1 cellular context compared by ENCODE assay signal in the genomic region with DNA sequence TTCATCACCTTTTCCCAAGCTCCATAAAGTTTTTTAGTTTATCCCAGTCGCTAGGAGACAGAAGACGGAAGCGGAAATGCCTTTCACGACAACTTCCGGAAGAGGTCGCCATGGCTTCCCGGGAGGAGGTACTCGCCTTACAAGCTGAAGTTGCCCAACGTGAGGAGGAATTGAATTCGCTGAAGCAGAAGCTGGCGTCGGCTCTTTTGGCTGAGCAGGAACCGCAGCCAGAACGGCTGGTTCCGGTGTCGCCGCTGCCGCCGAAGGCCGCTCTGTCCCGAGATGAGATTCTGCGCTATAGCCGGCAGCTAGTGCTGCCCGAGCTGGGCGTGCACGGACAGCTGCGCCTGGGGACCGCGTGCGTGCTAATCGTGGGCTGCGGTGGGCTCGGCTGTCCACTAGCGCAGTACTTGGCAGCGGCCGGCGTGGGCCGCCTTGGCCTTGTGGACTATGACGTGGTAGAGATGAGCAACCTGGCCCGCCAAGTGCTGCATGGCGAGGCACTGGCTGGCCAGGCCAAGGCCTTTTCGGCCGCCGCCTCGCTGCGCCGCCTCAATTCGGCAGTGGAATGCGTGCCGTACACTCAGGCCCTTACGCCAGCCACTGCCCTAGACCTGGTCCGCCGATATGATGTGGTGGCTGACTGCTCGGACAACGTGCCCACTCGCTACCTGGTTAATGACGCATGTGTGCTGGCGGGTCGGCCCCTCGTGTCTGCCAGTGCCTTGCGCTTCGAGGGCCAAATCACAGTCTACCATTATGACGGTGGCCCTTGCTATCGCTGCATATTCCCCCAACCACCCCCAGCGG.
TF ChIP-seq lines count a peak whose summit lies in the region.

A gene with protein sequence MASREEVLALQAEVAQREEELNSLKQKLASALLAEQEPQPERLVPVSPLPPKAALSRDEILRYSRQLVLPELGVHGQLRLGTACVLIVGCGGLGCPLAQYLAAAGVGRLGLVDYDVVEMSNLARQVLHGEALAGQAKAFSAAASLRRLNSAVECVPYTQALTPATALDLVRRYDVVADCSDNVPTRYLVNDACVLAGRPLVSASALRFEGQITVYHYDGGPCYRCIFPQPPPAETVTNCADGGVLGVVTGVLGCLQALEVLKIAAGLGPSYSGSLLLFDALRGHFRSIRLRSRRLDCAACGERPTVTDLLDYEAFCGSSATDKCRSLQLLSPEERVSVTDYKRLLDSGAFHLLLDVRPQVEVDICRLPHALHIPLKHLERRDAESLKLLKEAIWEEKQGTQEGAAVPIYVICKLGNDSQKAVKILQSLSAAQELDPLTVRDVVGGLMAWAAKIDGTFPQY (plus strand): TSS at position 86 of the 810 bp plus-strand sequence. CDS start 25 bp downstream, at position 111.

TF ChIP-seq in HepG2, 621 proteins besides CTCF, POLR2A, EP300 and RAD21 (continued from another document and continues in another):
- TF ChIP-seq, protein P1, sequence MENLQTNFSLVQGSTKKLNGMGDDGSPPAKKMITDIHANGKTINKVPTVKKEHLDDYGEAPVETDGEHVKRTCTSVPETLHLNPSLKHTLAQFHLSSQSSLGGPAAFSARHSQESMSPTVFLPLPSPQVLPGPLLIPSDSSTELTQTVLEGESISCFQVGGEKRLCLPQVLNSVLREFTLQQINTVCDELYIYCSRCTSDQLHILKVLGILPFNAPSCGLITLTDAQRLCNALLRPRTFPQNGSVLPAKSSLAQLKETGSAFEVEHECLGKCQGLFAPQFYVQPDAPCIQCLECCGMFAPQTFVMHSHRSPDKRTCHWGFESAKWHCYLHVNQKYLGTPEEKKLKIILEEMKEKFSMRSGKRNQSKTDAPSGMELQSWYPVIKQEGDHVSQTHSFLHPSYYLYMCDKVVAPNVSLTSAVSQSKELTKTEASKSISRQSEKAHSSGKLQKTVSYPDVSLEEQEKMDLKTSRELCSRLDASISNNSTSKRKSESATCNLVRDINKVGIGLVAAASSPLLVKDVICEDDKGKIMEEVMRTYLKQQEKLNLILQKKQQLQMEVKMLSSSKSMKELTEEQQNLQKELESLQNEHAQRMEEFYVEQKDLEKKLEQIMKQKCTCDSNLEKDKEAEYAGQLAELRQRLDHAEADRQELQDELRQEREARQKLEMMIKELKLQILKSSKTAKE (CRISPR knock-in tag; IDR thresholded peaks at IDR 0.05; ENCODE audit: borderline replicate concordance): no peak
- TF ChIP-seq ZBTB3 (CRISPR knock-in tag; IDR thresholded peaks at IDR 0.05; ENCODE audit: borderline replicate concordance, low read depth) (peak; percentile 53; the same call in 1 of the 2 replicates), ZNF850 (CRISPR knock-in tag; conservative IDR thresholded peaks at IDR 0.05) (no peak), MED1 (CRISPR knock-in tag; IDR thresholded peaks at IDR 0.05) (peak; percentile 50; the same call in 1 of the 2 replicates), ZNF562 (CRISPR knock-in tag; IDR thresholded peaks at IDR 0.05; ENCODE audit: borderline replicate concordance) (no peak), TMF1 (CRISPR knock-in tag; IDR thresholded peaks at IDR 0.05; ENCODE audit: low read depth) (no peak), ELF4 (CRISPR knock-in tag; IDR thresholded peaks at IDR 0.05; ENCODE audit: borderline replicate concordance) (peak; percentile 87), MTF1 (CRISPR knock-in tag; IDR thresholded peaks at IDR 0.05) (no peak; the same call in 1 of the 2 replicates), SRSF4 (IDR thresholded peaks at IDR 0.05; ENCODE audit: low read depth, low read length, poor library complexity, severe bottlenecking) (no peak), ZNF180 (CRISPR knock-in tag; IDR thresholded peaks at IDR 0.05; ENCODE audit: borderline replicate concordance, low read depth) (0 out of 2 replicates have a peak, but pooled peaks have one; percentile 70), SETDB1 (CRISPR knock-in tag; IDR thresholded peaks at IDR 0.05; ENCODE audit: borderline replicate concordance) (no peak), ONECUT2 (CRISPR knock-in tag; IDR thresholded peaks at IDR 0.05) (peak; percentile 54; the same call in 1 of the 2 replicates), ZNF773 (CRISPR knock-in tag; IDR thresholded peaks at IDR 0.05; ENCODE audit: borderline replicate concordance) (0 out of 2 replicates have a peak, but pooled peaks have one; percentile 61), U2AF1 (optimal IDR thresholded peaks at IDR 0.05; ENCODE audit: low read depth, low read length) (peak; percentile 55), ZNF34 (CRISPR knock-in tag; IDR thresholded peaks at IDR 0.05; ENCODE audit: borderline replicate concordance) (no peak; the same call in 1 of the 2 replicates), ZNF614 (CRISPR knock-in tag; IDR thresholded peaks at IDR 0.05; ENCODE audit: borderline replicate concordance) (no peak; the same call in 1 of the 2 replicates)
- TF ChIP-seq, protein P2, sequence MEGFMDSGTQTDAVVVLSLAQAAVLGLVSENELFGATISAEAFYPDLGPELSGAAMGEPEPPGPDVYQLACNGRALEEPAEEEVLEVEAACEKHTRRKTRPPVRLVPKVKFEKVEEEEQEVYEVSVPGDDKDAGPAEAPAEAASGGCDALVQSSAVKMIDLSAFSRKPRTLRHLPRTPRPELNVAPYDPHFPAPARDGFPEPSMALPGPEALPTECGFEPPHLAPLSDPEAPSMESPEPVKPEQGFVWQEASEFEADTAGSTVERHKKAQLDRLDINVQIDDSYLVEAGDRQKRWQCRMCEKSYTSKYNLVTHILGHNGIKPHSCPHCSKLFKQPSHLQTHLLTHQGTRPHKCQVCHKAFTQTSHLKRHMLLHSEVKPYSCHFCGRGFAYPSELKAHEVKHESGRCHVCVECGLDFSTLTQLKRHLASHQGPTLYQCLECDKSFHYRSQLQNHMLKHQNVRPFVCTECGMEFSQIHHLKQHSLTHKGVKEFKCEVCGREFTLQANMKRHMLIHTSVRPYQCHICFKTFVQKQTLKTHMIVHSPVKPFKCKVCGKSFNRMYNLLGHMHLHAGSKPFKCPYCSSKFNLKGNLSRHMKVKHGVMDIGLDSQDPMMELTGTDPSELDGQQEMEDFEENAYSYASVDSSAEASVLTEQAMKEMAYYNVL (CRISPR knock-in tag; IDR thresholded peaks at IDR 0.05; ENCODE audit: borderline replicate concordance): peak; percentile 91
- TF ChIP-seq, protein P3, sequence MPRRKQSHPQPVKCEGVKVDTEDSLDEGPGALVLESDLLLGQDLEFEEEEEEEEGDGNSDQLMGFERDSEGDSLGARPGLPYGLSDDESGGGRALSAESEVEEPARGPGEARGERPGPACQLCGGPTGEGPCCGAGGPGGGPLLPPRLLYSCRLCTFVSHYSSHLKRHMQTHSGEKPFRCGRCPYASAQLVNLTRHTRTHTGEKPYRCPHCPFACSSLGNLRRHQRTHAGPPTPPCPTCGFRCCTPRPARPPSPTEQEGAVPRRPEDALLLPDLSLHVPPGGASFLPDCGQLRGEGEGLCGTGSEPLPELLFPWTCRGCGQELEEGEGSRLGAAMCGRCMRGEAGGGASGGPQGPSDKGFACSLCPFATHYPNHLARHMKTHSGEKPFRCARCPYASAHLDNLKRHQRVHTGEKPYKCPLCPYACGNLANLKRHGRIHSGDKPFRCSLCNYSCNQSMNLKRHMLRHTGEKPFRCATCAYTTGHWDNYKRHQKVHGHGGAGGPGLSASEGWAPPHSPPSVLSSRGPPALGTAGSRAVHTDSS (CRISPR knock-in tag; conservative IDR thresholded peaks at IDR 0.05): 0 out of 2 replicates have a peak, but pooled peaks have one; percentile 50
- TF ChIP-seq, protein P4, sequence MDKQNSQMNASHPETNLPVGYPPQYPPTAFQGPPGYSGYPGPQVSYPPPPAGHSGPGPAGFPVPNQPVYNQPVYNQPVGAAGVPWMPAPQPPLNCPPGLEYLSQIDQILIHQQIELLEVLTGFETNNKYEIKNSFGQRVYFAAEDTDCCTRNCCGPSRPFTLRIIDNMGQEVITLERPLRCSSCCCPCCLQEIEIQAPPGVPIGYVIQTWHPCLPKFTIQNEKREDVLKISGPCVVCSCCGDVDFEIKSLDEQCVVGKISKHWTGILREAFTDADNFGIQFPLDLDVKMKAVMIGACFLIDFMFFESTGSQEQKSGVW (CRISPR knock-in tag; IDR thresholded peaks at IDR 0.05; ENCODE audit: borderline replicate concordance): no peak
- TF ChIP-seq, protein P5, sequence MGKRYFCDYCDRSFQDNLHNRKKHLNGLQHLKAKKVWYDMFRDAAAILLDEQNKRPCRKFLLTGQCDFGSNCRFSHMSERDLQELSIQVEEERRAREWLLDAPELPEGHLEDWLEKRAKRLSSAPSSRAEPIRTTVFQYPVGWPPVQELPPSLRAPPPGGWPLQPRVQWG (CRISPR knock-in tag; IDR thresholded peaks at IDR 0.05; ENCODE audit: borderline replicate concordance, low read depth): no peak
- TF ChIP-seq, protein P6, sequence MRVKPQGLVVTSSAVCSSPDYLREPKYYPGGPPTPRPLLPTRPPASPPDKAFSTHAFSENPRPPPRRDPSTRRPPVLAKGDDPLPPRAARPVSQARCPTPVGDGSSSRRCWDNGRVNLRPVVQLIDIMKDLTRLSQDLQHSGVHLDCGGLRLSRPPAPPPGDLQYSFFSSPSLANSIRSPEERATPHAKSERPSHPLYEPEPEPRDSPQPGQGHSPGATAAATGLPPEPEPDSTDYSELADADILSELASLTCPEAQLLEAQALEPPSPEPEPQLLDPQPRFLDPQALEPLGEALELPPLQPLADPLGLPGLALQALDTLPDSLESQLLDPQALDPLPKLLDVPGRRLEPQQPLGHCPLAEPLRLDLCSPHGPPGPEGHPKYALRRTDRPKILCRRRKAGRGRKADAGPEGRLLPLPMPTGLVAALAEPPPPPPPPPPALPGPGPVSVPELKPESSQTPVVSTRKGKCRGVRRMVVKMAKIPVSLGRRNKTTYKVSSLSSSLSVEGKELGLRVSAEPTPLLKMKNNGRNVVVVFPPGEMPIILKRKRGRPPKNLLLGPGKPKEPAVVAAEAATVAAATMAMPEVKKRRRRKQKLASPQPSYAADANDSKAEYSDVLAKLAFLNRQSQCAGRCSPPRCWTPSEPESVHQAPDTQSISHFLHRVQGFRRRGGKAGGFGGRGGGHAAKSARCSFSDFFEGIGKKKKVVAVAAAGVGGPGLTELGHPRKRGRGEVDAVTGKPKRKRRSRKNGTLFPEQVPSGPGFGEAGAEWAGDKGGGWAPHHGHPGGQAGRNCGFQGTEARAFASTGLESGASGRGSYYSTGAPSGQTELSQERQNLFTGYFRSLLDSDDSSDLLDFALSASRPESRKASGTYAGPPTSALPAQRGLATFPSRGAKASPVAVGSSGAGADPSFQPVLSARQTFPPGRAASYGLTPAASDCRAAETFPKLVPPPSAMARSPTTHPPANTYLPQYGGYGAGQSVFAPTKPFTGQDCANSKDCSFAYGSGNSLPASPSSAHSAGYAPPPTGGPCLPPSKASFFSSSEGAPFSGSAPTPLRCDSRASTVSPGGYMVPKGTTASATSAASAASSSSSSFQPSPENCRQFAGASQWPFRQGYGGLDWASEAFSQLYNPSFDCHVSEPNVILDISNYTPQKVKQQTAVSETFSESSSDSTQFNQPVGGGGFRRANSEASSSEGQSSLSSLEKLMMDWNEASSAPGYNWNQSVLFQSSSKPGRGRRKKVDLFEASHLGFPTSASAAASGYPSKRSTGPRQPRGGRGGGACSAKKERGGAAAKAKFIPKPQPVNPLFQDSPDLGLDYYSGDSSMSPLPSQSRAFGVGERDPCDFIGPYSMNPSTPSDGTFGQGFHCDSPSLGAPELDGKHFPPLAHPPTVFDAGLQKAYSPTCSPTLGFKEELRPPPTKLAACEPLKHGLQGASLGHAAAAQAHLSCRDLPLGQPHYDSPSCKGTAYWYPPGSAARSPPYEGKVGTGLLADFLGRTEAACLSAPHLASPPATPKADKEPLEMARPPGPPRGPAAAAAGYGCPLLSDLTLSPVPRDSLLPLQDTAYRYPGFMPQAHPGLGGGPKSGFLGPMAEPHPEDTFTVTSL (CRISPR knock-in tag; IDR thresholded peaks at IDR 0.05; ENCODE audit: borderline replicate concordance): no peak
- TF ChIP-seq, protein P7, sequence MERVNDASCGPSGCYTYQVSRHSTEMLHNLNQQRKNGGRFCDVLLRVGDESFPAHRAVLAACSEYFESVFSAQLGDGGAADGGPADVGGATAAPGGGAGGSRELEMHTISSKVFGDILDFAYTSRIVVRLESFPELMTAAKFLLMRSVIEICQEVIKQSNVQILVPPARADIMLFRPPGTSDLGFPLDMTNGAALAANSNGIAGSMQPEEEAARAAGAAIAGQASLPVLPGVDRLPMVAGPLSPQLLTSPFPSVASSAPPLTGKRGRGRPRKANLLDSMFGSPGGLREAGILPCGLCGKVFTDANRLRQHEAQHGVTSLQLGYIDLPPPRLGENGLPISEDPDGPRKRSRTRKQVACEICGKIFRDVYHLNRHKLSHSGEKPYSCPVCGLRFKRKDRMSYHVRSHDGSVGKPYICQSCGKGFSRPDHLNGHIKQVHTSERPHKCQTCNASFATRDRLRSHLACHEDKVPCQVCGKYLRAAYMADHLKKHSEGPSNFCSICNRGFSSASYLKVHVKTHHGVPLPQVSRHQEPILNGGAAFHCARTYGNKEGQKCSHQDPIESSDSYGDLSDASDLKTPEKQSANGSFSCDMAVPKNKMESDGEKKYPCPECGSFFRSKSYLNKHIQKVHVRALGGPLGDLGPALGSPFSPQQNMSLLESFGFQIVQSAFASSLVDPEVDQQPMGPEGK (CRISPR knock-in tag; IDR thresholded peaks at IDR 0.05): no peak
- TF ChIP-seq, protein P8, sequence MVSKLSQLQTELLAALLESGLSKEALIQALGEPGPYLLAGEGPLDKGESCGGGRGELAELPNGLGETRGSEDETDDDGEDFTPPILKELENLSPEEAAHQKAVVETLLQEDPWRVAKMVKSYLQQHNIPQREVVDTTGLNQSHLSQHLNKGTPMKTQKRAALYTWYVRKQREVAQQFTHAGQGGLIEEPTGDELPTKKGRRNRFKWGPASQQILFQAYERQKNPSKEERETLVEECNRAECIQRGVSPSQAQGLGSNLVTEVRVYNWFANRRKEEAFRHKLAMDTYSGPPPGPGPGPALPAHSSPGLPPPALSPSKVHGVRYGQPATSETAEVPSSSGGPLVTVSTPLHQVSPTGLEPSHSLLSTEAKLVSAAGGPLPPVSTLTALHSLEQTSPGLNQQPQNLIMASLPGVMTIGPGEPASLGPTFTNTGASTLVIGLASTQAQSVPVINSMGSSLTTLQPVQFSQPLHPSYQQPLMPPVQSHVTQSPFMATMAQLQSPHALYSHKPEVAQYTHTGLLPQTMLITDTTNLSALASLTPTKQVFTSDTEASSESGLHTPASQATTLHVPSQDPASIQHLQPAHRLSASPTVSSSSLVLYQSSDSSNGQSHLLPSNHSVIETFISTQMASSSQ (IDR thresholded peaks at IDR 0.05; ENCODE audit: low read depth): no peak
- TF ChIP-seq, protein P8 (CRISPR knock-in tag; IDR thresholded peaks at IDR 0.05; ENCODE audit: borderline replicate concordance): 0 out of 2 replicates have a peak, but pooled peaks have one; percentile 43
